In genomic region chr4:22440999-22441398, GRCh38 we compare ENCODE assay signal across 34 cellular contexts.
"Had no signal": no experiment of that assay in that cellular context is flagged by ENCODE, and none has a peak within 500 bp of the region (broad histone marks: within the 10 kb centered on the region; RNA-seq: fewer than 3 reads in every experiment).

No MANE protein-coding gene starts in this region.

- H3K27me3 ChIP-seq: adrenal gland, body of pancreas, brain microvascular endothelial cell, breast epithelium had no signal

- H3K27me3 Mint-ChIP-seq: activated CD4-positive, alpha-beta memory T cell treated with anti-CD3 and anti-CD28 coated beads, Interleukin-2, amount 10 ng/mL, durations not matched to agents 7 days and 5 days; activated CD4-positive, alpha-beta T cell treated with anti-CD3 and anti-CD28 coated beads for 36 hours; activated CD4-positive, alpha-beta T cell treated with anti-CD3 and anti-CD28 coated beads, Interleukin-2, amount 10 ng/mL, durations not matched to agents 7 days and 5 days; activated CD8-positive, alpha-beta memory T cell treated with anti-CD3 and anti-CD28 coated beads, Interleukin-2, amount 10 ng/mL, durations not matched to agents 7 days and 5 days; activated naive CD4-positive, alpha-beta T cell treated with anti-CD3 and anti-CD28 coated beads, Interleukin-2, amount 10 ng/mL, durations not matched to agents 7 days and 5 days; activated naive CD8-positive, alpha-beta T cell treated with anti-CD3 and anti-CD28 coated beads for 36 hours; activated T-cell treated with anti-CD3 and anti-CD28 coated beads, Interleukin-2, amount 50 U/mL, for 24 hours had no signal

- H3K36me3 ChIP-seq: adrenal gland, brain microvascular endothelial cell had no signal

- FAIRE-seq: astrocyte, TTC549 had no signal

- H3K27ac ChIP-seq: adrenal gland, body of pancreas, brain microvascular endothelial cell, breast epithelium, VCaP had no signal

- ATAC-seq: activated CD4-positive, alpha-beta T cell treated with anti-CD3 and anti-CD28 coated beads for 36 hours; activated CD4-positive, CD25-positive, alpha-beta regulatory T cell treated with anti-CD3 and anti-CD28 coated beads, Interleukin-2, amount 50 U/mL, for 24 hours; activated CD8-positive, alpha-beta memory T cell treated with anti-CD3 and anti-CD28 coated beads, Interleukin-2, amount 10 ng/mL, durations not matched to agents 7 days and 5 days; activated CD8-positive, alpha-beta T cell treated with anti-CD3 and anti-CD28 coated beads, Interleukin-2, amount 10 ng/mL, durations not matched to agents 7 days and 5 days; activated naive CD4-positive, alpha-beta T cell treated with anti-CD3 and anti-CD28 coated beads, Interleukin-2, amount 50 U/mL, for 72 hours; body of pancreas had no signal

- H3K4me3 ChIP-seq: adrenal gland, body of pancreas, breast epithelium had no signal

- H3K4me3 Mint-ChIP-seq: activated CD4-positive, alpha-beta memory T cell treated with anti-CD3 and anti-CD28 coated beads, Interleukin-2, amount 10 ng/mL, durations not matched to agents 7 days and 5 days; activated CD4-positive, alpha-beta T cell treated with anti-CD3 and anti-CD28 coated beads for 36 hours; activated CD4-positive, alpha-beta T cell treated with anti-CD3 and anti-CD28 coated beads, Interleukin-2, amount 10 ng/mL, durations not matched to agents 7 days and 5 days; activated CD8-positive, alpha-beta memory T cell treated with anti-CD3 and anti-CD28 coated beads, Interleukin-2, amount 10 ng/mL, durations not matched to agents 7 days and 5 days; activated CD8-positive, alpha-beta T cell treated with anti-CD3 and anti-CD28 coated beads, Interleukin-2, amount 10 ng/mL, durations not matched to agents 7 days and 5 days; activated naive CD4-positive, alpha-beta T cell treated with anti-CD3 and anti-CD28 coated beads, Interleukin-2, amount 10 ng/mL, durations not matched to agents 7 days and 5 days; activated naive CD8-positive, alpha-beta T cell treated with anti-CD3 and anti-CD28 coated beads for 36 hours; activated T-cell treated with anti-CD3 and anti-CD28 coated beads, Interleukin-2, amount 50 U/mL, for 24 hours; T-helper 1 cell treated with Interleukin-12 subunit alpha and Interleukin-12 subunit beta and Interleukin-4 antibody, amounts not matched to agents 30 μg/mL and 1 μg/mL, for 36 hours had no signal

- H3K4me1 Mint-ChIP-seq: activated CD4-positive, alpha-beta memory T cell treated with anti-CD3 and anti-CD28 coated beads, Interleukin-2, amount 10 ng/mL, durations not matched to agents 7 days and 5 days; activated CD8-positive, alpha-beta memory T cell treated with anti-CD3 and anti-CD28 coated beads, Interleukin-2, amount 10 ng/mL, durations not matched to agents 7 days and 5 days had no signal

- H3K4me1 ChIP-seq: adrenal gland, body of pancreas, breast epithelium had no signal

- DNase-seq: activated CD4-positive, alpha-beta memory T cell treated with anti-CD3 and anti-CD28 coated beads, Interleukin-2, amount 10 ng/mL, durations not matched to agents 7 days and 5 days; activated CD4-positive, alpha-beta T cell treated with anti-CD3 and anti-CD28 coated beads for 1 hour; activated CD4-positive, alpha-beta T cell treated with anti-CD3 and anti-CD28 coated beads for 36 hours; activated CD4-positive, alpha-beta T cell treated with anti-CD3 and anti-CD28 coated beads for 48 hours; activated CD4-positive, alpha-beta T cell treated with anti-CD3 and anti-CD28 coated beads, Interleukin-2, amount 10 ng/mL, durations not matched to agents 7 days and 5 days; activated CD4-positive, alpha-beta T cell treated with anti-CD3 and anti-CD28 coated beads, Interleukin-2, amount 50 U/mL, for 48 hours; activated CD4-positive, CD25-positive, alpha-beta regulatory T cell; activated CD8-positive, alpha-beta memory T cell treated with anti-CD3 and anti-CD28 coated beads for 24 hours; activated CD8-positive, alpha-beta memory T cell treated with anti-CD3 and anti-CD28 coated beads, Interleukin-2, amount 10 ng/mL, durations not matched to agents 7 days and 5 days; activated CD8-positive, alpha-beta memory T cell treated with anti-CD3 and anti-CD28 coated beads, Interleukin-2, amount 50 U/mL, for 48 hours; activated CD8-positive, alpha-beta T cell treated with anti-CD3 and anti-CD28 coated beads, Interleukin-2, amount 10 ng/mL, durations not matched to agents 7 days and 5 days; activated effector memory CD4-positive, alpha-beta T cell treated with anti-CD3 and anti-CD28 coated beads, Interleukin-2, amount 50 U/mL, for 16 hours; activated gamma-delta T cell treated with Interleukin-2 at 50 U/mL for 16 hours; activated naive CD4-positive, alpha-beta T cell; activated naive CD4-positive, alpha-beta T cell treated with anti-CD3 and anti-CD28 coated beads, Interleukin-2, amount 10 ng/mL, durations not matched to agents 7 days and 5 days; activated naive CD8-positive, alpha-beta T cell treated with anti-CD3 and anti-CD28 coated beads for 36 hours; activated T-cell treated with anti-CD3 and anti-CD28 coated beads, Interleukin-2, amount 50 U/mL, for 24 hours; activated T-cell treated with anti-CD3 and anti-CD28 coated beads, Interleukin-2, amount 50 U/mL, for 48 hours; adrenal gland; amniotic stem cell; aorta; body of pancreas; brain microvascular endothelial cell; central memory CD4-positive, alpha-beta T cell; SW 1271; T-helper 1 cell; T-helper 9 cell had no signal

- H3K27ac Mint-ChIP-seq: activated CD4-positive, alpha-beta memory T cell treated with anti-CD3 and anti-CD28 coated beads, Interleukin-2, amount 10 ng/mL, durations not matched to agents 7 days and 5 days; activated CD4-positive, alpha-beta T cell treated with anti-CD3 and anti-CD28 coated beads for 36 hours; activated CD4-positive, alpha-beta T cell treated with anti-CD3 and anti-CD28 coated beads, Interleukin-2, amount 10 ng/mL, durations not matched to agents 7 days and 5 days; activated CD8-positive, alpha-beta memory T cell treated with anti-CD3 and anti-CD28 coated beads, Interleukin-2, amount 10 ng/mL, durations not matched to agents 7 days and 5 days; activated CD8-positive, alpha-beta T cell treated with anti-CD3 and anti-CD28 coated beads, Interleukin-2, amount 10 ng/mL, durations not matched to agents 7 days and 5 days; activated naive CD4-positive, alpha-beta T cell treated with anti-CD3 and anti-CD28 coated beads, Interleukin-2, amount 10 ng/mL, durations not matched to agents 7 days and 5 days; activated naive CD8-positive, alpha-beta T cell treated with anti-CD3 and anti-CD28 coated beads for 36 hours; activated T-cell treated with anti-CD3 and anti-CD28 coated beads, Interleukin-2, amount 50 U/mL, for 24 hours; T-helper 1 cell treated with Interleukin-12 subunit alpha and Interleukin-12 subunit beta and Interleukin-4 antibody, amounts not matched to agents 30 μg/mL and 1 μg/mL, for 36 hours had no signal

- H3K9me3 ChIP-seq: adrenal gland, body of pancreas, breast epithelium had no signal

- H3K9me3 Mint-ChIP-seq: activated CD4-positive, alpha-beta memory T cell treated with anti-CD3 and anti-CD28 coated beads, Interleukin-2, amount 10 ng/mL, durations not matched to agents 7 days and 5 days; activated CD4-positive, alpha-beta T cell treated with anti-CD3 and anti-CD28 coated beads, Interleukin-2, amount 10 ng/mL, durations not matched to agents 7 days and 5 days; activated naive CD4-positive, alpha-beta T cell treated with anti-CD3 and anti-CD28 coated beads, Interleukin-2, amount 10 ng/mL, durations not matched to agents 7 days and 5 days; activated naive CD4-positive, alpha-beta T cell treated with anti-CD3 and anti-CD28 coated beads, Interleukin-2, amount 50 U/mL, for 72 hours; activated T-cell treated with anti-CD3 and anti-CD28 coated beads, Interleukin-2, amount 50 U/mL, for 24 hours; T-helper 1 cell treated with Interleukin-12 subunit alpha and Interleukin-12 subunit beta and Interleukin-4 antibody, amounts not matched to agents 30 μg/mL and 1 μg/mL, for 36 hours had no signal

- H3K36me3 Mint-ChIP-seq: activated CD8-positive, alpha-beta memory T cell treated with anti-CD3 and anti-CD28 coated beads, Interleukin-2, amount 10 ng/mL, durations not matched to agents 7 days and 5 days; activated naive CD4-positive, alpha-beta T cell treated with anti-CD3 and anti-CD28 coated beads, Interleukin-2, amount 10 ng/mL, durations not matched to agents 7 days and 5 days had no signal
